In the genomic region with DNA sequence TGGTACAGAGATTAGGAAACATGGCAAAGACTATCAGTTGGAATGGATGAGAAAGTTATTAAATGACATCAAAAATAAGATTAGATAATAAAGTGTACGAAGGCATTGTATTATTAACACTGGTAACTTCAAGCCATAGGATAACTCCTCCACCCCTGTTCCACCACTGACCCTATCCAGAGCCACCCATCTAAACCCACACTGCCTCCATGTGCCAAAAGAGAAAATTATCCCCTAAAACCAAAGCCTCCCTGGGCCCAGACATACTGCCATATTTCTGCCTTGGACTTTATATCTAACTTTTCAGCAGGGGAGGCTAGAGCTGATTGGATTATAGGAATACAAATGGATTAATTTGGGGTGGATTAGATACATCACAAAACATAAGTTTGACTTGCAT, we compare ENCODE assay signal across 26 cellular contexts.
"Had no signal": no experiment of that assay in that cellular context is flagged by ENCODE, and none has a peak within 500 bp of the region (broad histone marks: within the 10 kb centered on the region; RNA-seq: fewer than 3 reads in every experiment).

No MANE protein-coding gene starts in this region.

- H3K4me2 ChIP-seq: KMS-11, PC-9 had no signal

- DNase-seq: activated B cell treated with CpG ODN at 0.5 μM for 24 hours; activated CD4-positive, alpha-beta memory T cell treated with anti-CD3 and anti-CD28 coated beads for 36 hours; activated CD4-positive, alpha-beta T cell treated with anti-CD3 and anti-CD28 coated beads for 1 hour; activated CD4-positive, alpha-beta T cell treated with anti-CD3 and anti-CD28 coated beads, Interleukin-2, amount 10 ng/mL, durations not matched to agents 24 days and 14 days; activated CD8-positive, alpha-beta memory T cell treated with anti-CD3 and anti-CD28 coated beads for 24 hours; activated effector memory CD4-positive, alpha-beta T cell treated with anti-CD3 and anti-CD28 coated beads, Interleukin-2, amount 50 U/mL, for 16 hours; activated naive CD4-positive, alpha-beta T cell treated with Interleukin-2 at 50 U/mL for 16 hours; activated naive CD8-positive, alpha-beta T cell treated with anti-CD3 and anti-CD28 coated beads, Interleukin-2, amount 50 U/mL, for 24 hours; activated T-cell treated with anti-CD3 and anti-CD28 coated beads, Interleukin-2, amount 50 U/mL, for 4 hours; amniotic stem cell; brain microvascular endothelial cell; MG63; MV-4-11; NCI-H1092 treated with DMSO at 0.1 percent for 48 hours; NCI-H1417 treated with DMSO at 0.1 percent for 48 hours; NCI-H1694; NCI-H2029; NCI-H2107; NCI-H510A treated with DMSO at 0.1 percent for 48 hours; NCI-H69; PC-9; T-cell had no signal

- H3K36me3 ChIP-seq: brain microvascular endothelial cell, cardiac muscle cell, MG63 had no signal

- H3K4me3 ChIP-seq: cardiac muscle cell, MG63, PC-9 had no signal

- H2AFZ ChIP-seq: PC-9 had no signal

- H3K27me3 ChIP-seq: brain microvascular endothelial cell, cardiac muscle cell, MG63 had no signal

- H3K9me3 ChIP-seq: MG63 had no signal

- FAIRE-seq: astrocyte had no signal

- ATAC-seq: activated naive CD4-positive, alpha-beta T cell treated with anti-CD3 and anti-CD28 coated beads, Interleukin-2, amount 50 U/mL, for 72 hours; activated naive CD8-positive, alpha-beta T cell treated with anti-CD3 and anti-CD28 coated beads, Interleukin-2, amount 50 U/mL, for 24 hours; activated T-cell treated with anti-CD3 and anti-CD28 coated beads, Interleukin-2, amount 50 U/mL, for 4 hours; T-cell had no signal

- H3K27ac ChIP-seq: brain microvascular endothelial cell, cardiac muscle cell, KMS-11, PC-9 had no signal

- H3K9ac ChIP-seq: KMS-11 had no signal
